In the genomic region with DNA sequence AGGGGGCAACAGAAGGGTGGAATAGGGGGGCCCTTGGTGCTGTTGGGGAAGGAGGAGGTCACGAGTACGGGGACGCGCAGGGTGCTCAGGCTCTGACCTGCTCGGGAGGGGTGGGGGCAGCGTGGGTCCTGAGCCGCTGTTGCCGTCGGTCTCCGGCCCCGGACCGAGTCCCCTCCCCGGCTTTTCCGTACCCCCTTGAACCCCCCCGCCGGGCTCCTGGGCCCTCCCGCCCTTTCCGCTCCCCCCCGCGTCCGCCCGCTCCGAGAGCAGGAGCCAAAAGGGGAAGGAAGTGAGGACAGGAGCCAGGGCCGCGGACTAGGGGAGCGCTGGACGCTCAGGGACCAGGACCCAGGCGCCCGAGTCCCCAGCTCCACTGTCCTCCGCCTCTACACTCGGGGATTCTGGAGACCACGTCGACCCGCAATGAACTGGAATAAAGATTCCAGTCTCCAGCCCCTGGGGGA, we compare ENCODE assay signal across 8 cellular contexts. TPM values are rescaled to one million over a fixed set of nuclear protein-coding genes. Genes with fewer than 3 reads are reported as not detected.
A peak's percentile ranks its signal among the peaks of the same experiment; 100 is the strongest.
DNase-seq lines count a peak whose midpoint lies in the region; ATAC-seq and TF ChIP-seq lines count a peak whose summit lies in the region.

A gene with protein sequence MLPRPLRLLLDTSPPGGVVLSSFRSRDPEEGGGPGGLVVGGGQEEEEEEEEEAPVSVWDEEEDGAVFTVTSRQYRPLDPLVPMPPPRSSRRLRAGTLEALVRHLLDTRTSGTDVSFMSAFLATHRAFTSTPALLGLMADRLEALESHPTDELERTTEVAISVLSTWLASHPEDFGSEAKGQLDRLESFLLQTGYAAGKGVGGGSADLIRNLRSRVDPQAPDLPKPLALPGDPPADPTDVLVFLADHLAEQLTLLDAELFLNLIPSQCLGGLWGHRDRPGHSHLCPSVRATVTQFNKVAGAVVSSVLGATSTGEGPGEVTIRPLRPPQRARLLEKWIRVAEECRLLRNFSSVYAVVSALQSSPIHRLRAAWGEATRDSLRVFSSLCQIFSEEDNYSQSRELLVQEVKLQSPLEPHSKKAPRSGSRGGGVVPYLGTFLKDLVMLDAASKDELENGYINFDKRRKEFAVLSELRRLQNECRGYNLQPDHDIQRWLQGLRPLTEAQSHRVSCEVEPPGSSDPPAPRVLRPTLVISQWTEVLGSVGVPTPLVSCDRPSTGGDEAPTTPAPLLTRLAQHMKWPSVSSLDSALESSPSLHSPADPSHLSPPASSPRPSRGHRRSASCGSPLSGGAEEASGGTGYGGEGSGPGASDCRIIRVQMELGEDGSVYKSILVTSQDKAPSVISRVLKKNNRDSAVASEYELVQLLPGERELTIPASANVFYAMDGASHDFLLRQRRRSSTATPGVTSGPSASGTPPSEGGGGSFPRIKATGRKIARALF (minus strand): TSS at position 170 of the 464 bp plus-strand sequence. CDS start 332 bp downstream, outside the sequence.

- DNase-seq in BJ (ENCODE audit: low read depth) (no peak), HK-2 (ENCODE audit: unreplicated experiment) (peak; percentile 69), astrocyte of the hippocampus (ENCODE audit: low read depth, low spot score) (peak; percentile 80), hepatic stellate cell (ENCODE audit: low spot score) (peak; percentile 71), prostate gland (ENCODE audit: low spot score) (peak; percentile 82), T1000 (lab: John Stamatoyannopoulos, UW) (no peak)

- H3K9me3 ChIP-seq in prostate gland = no peaks in the 10 kb centered on the region

- POLR2A ChIA-PET in BJ (lab: Charles Lee) = no interaction called here

- H3K4me3 ChIP-seq in BJ (ENCODE audit: low read depth, low read length) (peak within 1 kb of the TSS; percentile 81), prostate gland (peak within 1 kb of the TSS; percentile 64 to 70)

- ATAC-seq in GM18909 (IDR thresholded peaks at IDR 0.05; ENCODE audit: poor library complexity, unreplicated experiment) (peak; percentile 27), SK-N-SH treated with all-trans-retinoic acid at 6 μM for 48 hours (peak; percentile 51)

- no peaks in the 10 kb centered on the region for H3K27me3 ChIP-seq in BJ (ENCODE audit: control insufficient read depth, insufficient read depth, low read length)
- no peaks in the 10 kb centered on the region for H3K27me3 ChIP-seq in prostate gland (replicated peaks; ENCODE audit: insufficient read depth)

- peaks cover 10% of the 10 kb centered on the region for H3K36me3 ChIP-seq in BJ (ENCODE audit: control insufficient read depth, insufficient read depth, low read length)
- H3K36me3 ChIP-seq in prostate gland = peaks cover 0 to 3% of the 10 kb centered on the region in 2 donors

- intact Hi-C loops in prostate gland (cut with DNase I) = loop anchor here (2.0 kb wide), 1 partner anchor 26 kb away; a partner anchor contains a TSS

- H3K4me1 ChIP-seq in prostate gland (replicated peaks) = peaks cover 4% of the 10 kb centered on the region

- WGBS in prostate gland = 1% methylated on average over 30 of the region's 34 CpGs

- TF ChIP-seq POLR2A in prostate gland (IDR thresholded peaks at IDR 0.05) = no peak

- peak within 1 kb of the TSS; percentile 95 to 96 for H3K27ac ChIP-seq in prostate gland

- TF ChIP-seq CTCF in BJ (IDR thresholded peaks at IDR 0.05; ENCODE audit: insufficient read depth, low read depth, low read length) (no peak), prostate gland (IDR thresholded peaks at IDR 0.05) (no peak)

- CTCF ChIA-PET in BJ (lab: Yijun Ruan, JAX) = interaction anchor here (0.7 to 2.3 kb wide), 9 partner anchors 9 to 182 kb away, joined by 3 to 21 read pairs (median 5); a partner anchor contains a TSS

TF ChIP-seq in SK-N-SH treated with all-trans-retinoic acid at 6 μM for 48 hours, 23 proteins besides CTCF, POLR2A, EP300 and RAD21:
- TF ChIP-seq OSR1 (CRISPR knock-in tag; IDR thresholded peaks at IDR 0.05) (no peak), ESRRG (CRISPR knock-in tag; IDR thresholded peaks at IDR 0.05) (no peak), ZFP30 (CRISPR knock-in tag; IDR thresholded peaks at IDR 0.05) (no peak), ZNF8 (CRISPR knock-in tag; IDR thresholded peaks at IDR 0.05) (no peak), ZNF70 (CRISPR knock-in tag; IDR thresholded peaks at IDR 0.05) (no peak), SNAI2 (CRISPR knock-in tag; IDR thresholded peaks at IDR 0.05) (no peak), PPARA (CRISPR knock-in tag; IDR thresholded peaks at IDR 0.05; ENCODE audit: borderline replicate concordance) (no peak), ZFP3 (CRISPR knock-in tag; IDR thresholded peaks at IDR 0.05) (no peak), ISL1 (CRISPR knock-in tag; IDR thresholded peaks at IDR 0.05) (no peak), GLIS3 (CRISPR knock-in tag; IDR thresholded peaks at IDR 0.05) (no peak), BACH2 (CRISPR knock-in tag; IDR thresholded peaks at IDR 0.05; ENCODE audit: borderline replicate concordance) (no peak), ARNTL (CRISPR knock-in tag; IDR thresholded peaks at IDR 0.05; ENCODE audit: borderline replicate concordance, low read depth) (no peak), RARB (CRISPR knock-in tag; IDR thresholded peaks at IDR 0.05) (peak; percentile 67; the same call in 1 of the 2 replicates), ZNF565 (CRISPR knock-in tag; conservative IDR thresholded peaks at IDR 0.05; ENCODE audit: low read depth) (no peak; the same call in 1 of the 2 replicates)
- TF ChIP-seq, protein P1, sequence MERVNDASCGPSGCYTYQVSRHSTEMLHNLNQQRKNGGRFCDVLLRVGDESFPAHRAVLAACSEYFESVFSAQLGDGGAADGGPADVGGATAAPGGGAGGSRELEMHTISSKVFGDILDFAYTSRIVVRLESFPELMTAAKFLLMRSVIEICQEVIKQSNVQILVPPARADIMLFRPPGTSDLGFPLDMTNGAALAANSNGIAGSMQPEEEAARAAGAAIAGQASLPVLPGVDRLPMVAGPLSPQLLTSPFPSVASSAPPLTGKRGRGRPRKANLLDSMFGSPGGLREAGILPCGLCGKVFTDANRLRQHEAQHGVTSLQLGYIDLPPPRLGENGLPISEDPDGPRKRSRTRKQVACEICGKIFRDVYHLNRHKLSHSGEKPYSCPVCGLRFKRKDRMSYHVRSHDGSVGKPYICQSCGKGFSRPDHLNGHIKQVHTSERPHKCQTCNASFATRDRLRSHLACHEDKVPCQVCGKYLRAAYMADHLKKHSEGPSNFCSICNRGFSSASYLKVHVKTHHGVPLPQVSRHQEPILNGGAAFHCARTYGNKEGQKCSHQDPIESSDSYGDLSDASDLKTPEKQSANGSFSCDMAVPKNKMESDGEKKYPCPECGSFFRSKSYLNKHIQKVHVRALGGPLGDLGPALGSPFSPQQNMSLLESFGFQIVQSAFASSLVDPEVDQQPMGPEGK (CRISPR knock-in tag; IDR thresholded peaks at IDR 0.05; ENCODE audit: borderline replicate concordance) = peak; percentile 85; the same call in 1 of the 2 replicates
- TF ChIP-seq, protein P2, sequence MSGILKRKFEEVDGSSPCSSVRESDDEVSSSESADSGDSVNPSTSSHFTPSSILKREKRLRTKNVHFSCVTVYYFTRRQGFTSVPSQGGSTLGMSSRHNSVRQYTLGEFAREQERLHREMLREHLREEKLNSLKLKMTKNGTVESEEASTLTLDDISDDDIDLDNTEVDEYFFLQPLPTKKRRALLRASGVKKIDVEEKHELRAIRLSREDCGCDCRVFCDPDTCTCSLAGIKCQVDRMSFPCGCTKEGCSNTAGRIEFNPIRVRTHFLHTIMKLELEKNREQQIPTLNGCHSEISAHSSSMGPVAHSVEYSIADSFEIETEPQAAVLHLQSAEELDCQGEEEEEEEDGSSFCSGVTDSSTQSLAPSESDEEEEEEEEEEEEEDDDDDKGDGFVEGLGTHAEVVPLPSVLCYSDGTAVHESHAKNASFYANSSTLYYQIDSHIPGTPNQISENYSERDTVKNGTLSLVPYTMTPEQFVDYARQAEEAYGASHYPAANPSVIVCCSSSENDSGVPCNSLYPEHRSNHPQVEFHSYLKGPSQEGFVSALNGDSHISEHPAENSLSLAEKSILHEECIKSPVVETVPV (CRISPR knock-in tag; IDR thresholded peaks at IDR 0.05) = no peak
- TF ChIP-seq, protein P3, sequence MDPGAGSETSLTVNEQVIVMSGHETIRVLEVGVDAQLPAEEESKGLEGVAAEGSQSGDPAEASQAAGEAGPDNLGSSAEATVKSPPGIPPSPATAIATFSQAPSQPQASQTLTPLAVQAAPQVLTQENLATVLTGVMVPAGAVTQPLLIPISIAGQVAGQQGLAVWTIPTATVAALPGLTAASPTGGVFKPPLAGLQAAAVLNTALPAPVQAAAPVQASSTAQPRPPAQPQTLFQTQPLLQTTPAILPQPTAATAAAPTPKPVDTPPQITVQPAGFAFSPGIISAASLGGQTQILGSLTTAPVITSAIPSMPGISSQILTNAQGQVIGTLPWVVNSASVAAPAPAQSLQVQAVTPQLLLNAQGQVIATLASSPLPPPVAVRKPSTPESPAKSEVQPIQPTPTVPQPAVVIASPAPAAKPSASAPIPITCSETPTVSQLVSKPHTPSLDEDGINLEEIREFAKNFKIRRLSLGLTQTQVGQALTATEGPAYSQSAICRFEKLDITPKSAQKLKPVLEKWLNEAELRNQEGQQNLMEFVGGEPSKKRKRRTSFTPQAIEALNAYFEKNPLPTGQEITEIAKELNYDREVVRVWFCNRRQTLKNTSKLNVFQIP (CRISPR knock-in tag; IDR thresholded peaks at IDR 0.05; ENCODE audit: borderline replicate concordance, low read depth) = no peak

RNA-seq across cellular contexts. Expression of the gene that starts here (rescaled TPM):
- 24.2 and 35.2 TPM in 2 replicates for polyA plus RNA-seq in BJ (2011; rRNA removed)
- polyA minus RNA-seq in BJ (2011; rRNA and poly(A)+ RNA removed) = 25.3 and 28.3 TPM in 2 replicates
- total RNA-seq in prostate gland = 100 to 1,000 TPM in 1 of 2 donors, 10 to 100 TPM in 1; 98.7 to 107 TPM

Comparison
In these comparisons a context has a peak if more than half of its experiments do, and no peak if none do; other contexts are left out.
1. DNase-seq: peak in HK-2 (single experiment), astrocyte of the hippocampus (single experiment), hepatic stellate cell (single experiment) and prostate gland (single experiment); none in BJ (single experiment) and T1000 (single experiment).